In the genomic region with DNA sequence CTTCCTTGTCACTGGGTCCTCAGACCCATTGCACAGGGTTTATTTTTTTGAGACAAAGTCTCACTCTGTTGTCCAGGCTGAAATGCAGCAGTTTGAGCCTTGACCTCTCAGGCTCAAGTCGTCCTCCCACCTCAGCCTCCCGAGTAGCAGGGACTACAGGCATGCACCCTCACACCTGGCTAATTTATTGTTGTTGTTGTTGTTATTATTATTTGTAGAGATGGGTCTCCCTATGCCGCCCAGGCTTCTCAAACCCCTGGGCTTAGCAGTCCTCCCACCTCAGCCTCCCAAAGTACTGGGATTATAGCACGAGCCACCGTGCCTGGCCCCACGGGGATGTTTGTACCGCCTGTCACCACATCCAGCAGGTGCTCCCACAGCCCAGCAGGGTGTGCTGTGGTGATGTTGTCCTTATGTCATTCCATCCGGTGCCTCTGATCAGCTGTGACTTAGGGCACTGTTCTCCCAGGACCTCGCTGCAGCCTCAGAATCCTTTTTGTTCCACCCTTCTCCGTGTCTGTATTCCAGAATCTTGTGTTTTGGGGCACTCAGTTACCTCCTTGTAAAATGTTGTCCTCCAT, we compare ENCODE assay signal across 9 cellular contexts.
DNase-seq lines count a peak whose midpoint lies in the region; ATAC-seq and TF ChIP-seq lines count a peak whose summit lies in the region.
"Had no signal": no experiment of that assay in that cellular context is flagged by ENCODE, and none has a peak within 500 bp of the region (broad histone marks: within the 10 kb centered on the region; RNA-seq: fewer than 3 reads in every experiment).

No MANE protein-coding gene starts in this region.

- no peak overlapping the region for H3K4me3 Mint-ChIP-seq in T-cell

- peaks cover 13 to 35% (median 17%) of the 10 kb centered on the region in 11 experiments for H3K9me3 ChIP-seq in BLaER1 treated with 17β-estradiol and CSF1 and Interleukin-3, amounts not matched to agents 10 nM and 100 nM (replicated peaks in 1 of 11)
- no peaks in the 10 kb centered on the region for H3K9me3 ChIP-seq in liver (ENCODE audit: control insufficient read depth in 4 of 4, low read length in 3 of 4)

- H3K27me3 Mint-ChIP-seq in T-cell, result peaks cover 9 to 22% of the 10 kb centered on the region in 2 donors

- POLR2A ChIA-PET in T-cell (lab: Charles Lee), result no interaction called here

- H3K4me3 ChIP-seq in BLaER1 treated with 17β-estradiol and CSF1 and Interleukin-3, amounts not matched to agents 10 nM and 100 nM, result no peak overlapping the region
- no peak overlapping the region for H3K4me3 ChIP-seq in liver (ENCODE audit: low read depth in 1 of 3, low read length in 3 of 3)

- no peaks in the 10 kb centered on the region for H3K36me3 Mint-ChIP-seq in T-cell

- no peaks in the 10 kb centered on the region for H3K36me3 ChIP-seq in BLaER1 treated with 17β-estradiol and CSF1 and Interleukin-3, amounts not matched to agents 10 nM and 100 nM
- no peaks in the 10 kb centered on the region for H3K36me3 ChIP-seq in liver (ENCODE audit: control insufficient read depth in 4 of 4, insufficient read depth in 3 of 4, low read depth in 1 of 4, low read length in 3 of 4)

- TF ChIP-seq RAD21 in liver (IDR thresholded peaks at IDR 0.05), result peak; percentile 70 to 81

- H3K4me2 ChIP-seq in BLaER1 treated with 17β-estradiol and CSF1 and Interleukin-3, amounts not matched to agents 10 nM and 100 nM, result peak overlapping the region in 8 of 11 experiments; percentile 1 to 85 (median 78); a peak in 12 of 22 replicates
- H3K4me2 ChIP-seq: KMS-11 had no signal

- ATAC-seq in GM18870 (IDR thresholded peaks at IDR 0.05; ENCODE audit: unreplicated experiment) (peak; percentile 79), HG03378 (IDR thresholded peaks at IDR 0.05; ENCODE audit: unreplicated experiment) (peak; percentile 70), T-cell (replicated peaks in 1 of 4) (no peak)

- no peak overlapping the region for H3K9ac ChIP-seq in BLaER1 treated with 17β-estradiol and CSF1 and Interleukin-3, amounts not matched to agents 10 nM and 100 nM
- no peak overlapping the region for H3K9ac ChIP-seq in liver (ENCODE audit: low read depth in 1 of 2, low read length in 2 of 2)
- H3K9ac ChIP-seq: KMS-11 had no signal

- peak; percentile 30 for DNase-seq in UCSD-AML1 (lab: John Stamatoyannopoulos, UW; ENCODE audit: unreplicated experiment)
- no peak for DNase-seq in T-cell
- no peak for DNase-seq in DMS79 treated with DMSO at 0.1 percent for 48 hours (lab: John Stamatoyannopoulos, UW)
- DNase-seq in pons (ENCODE audit: low spot score), result no peak

- H3K27ac ChIP-seq in BLaER1 treated with 17β-estradiol and CSF1 and Interleukin-3, amounts not matched to agents 10 nM and 100 nM, result no peak overlapping the region
- H3K27ac ChIP-seq in liver (ENCODE audit: low read depth in 1 of 2, low read length in 2 of 2), result no peak overlapping the region
- H3K27ac ChIP-seq: KMS-11 had no signal

- peak; percentile 67 for TF ChIP-seq CTCF in liver (IDR thresholded peaks at IDR 0.05; ENCODE audit: low read depth, low read length, missing input control)

- no peaks in the 10 kb centered on the region for H4K20me1 ChIP-seq in BLaER1 treated with 17β-estradiol and CSF1 and Interleukin-3, amounts not matched to agents 10 nM and 100 nM

- CTCF ChIA-PET in T-cell (lab: Charles Lee), result no interaction called here

- H3K27me3 ChIP-seq in BLaER1 treated with 17β-estradiol and CSF1 and Interleukin-3, amounts not matched to agents 10 nM and 100 nM, result no peaks in the 10 kb centered on the region
- H3K27me3 ChIP-seq in liver (ENCODE audit: control insufficient read depth in 4 of 4, insufficient read depth in 4 of 4, low read length in 3 of 4), result no peaks in the 10 kb centered on the region

- H3K4me1 Mint-ChIP-seq in T-cell, result no peaks in the 10 kb centered on the region

- 37% methylated on average over 10 of the region's 10 CpGs for WGBS in liver

- H3K27ac Mint-ChIP-seq in T-cell, result no peak overlapping the region

- peaks cover 8 to 48% (median 40%) of the 10 kb centered on the region in 10 experiments; a peak in 19 of 20 replicates for H3K4me1 ChIP-seq in BLaER1 treated with 17β-estradiol and CSF1 and Interleukin-3, amounts not matched to agents 10 nM and 100 nM
- H3K4me1 ChIP-seq in liver (ENCODE audit: control insufficient read depth in 4 of 4, insufficient read depth in 4 of 4, low read length in 3 of 4), result no peaks in the 10 kb centered on the region

- H3K9me3 Mint-ChIP-seq in T-cell, result peaks cover 0 to 8% (median 5%) of the 10 kb centered on the region in 3 donors

TF ChIP-seq in liver, 16 proteins besides CTCF, POLR2A, EP300 and RAD21:
- no peak for TF ChIP-seq JUND (IDR thresholded peaks at IDR 0.05)
- TF ChIP-seq RXRA (IDR thresholded peaks at IDR 0.05), result peak; percentile 48 to 89
TF ChIP-seq in liver: peak in this region for 1.

Comparison
In these comparisons a context has a peak if more than half of its experiments do, and no peak if none do; other contexts are left out.
1. ATAC-seq: peak in GM18870 (single experiment) and HG03378 (single experiment); none in T-cell (0 of 4).